9 cellular contexts compared by ENCODE assay signal in the genomic region with DNA sequence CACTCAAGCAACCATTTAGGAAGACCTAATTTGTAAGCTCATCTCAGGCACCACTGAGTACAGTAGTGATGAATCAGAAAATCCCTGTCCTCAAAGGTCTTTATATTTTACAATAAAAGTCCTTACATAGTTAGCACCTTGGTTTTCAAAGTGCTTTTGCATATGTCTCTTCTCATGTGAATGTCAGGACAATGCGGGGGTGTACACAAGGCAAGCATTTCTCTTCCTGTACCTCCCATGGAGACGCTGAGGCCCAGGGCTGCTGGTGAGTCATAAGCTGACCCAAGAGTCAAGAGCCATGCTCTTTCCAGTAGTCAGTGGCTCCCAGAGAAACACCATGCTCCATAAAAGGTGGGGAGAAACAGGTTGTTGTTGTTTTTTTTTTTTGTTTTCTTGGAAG.
DNase-seq lines count a peak whose midpoint lies in the region; ATAC-seq, FAIRE-seq and TF ChIP-seq lines count a peak whose summit lies in the region.
"Had no signal": no experiment of that assay in that cellular context is flagged by ENCODE, and none has a peak within 500 bp of the region (broad histone marks: within the 10 kb centered on the region; RNA-seq: fewer than 3 reads in every experiment).

No MANE protein-coding gene starts in this region.

- no peaks in the 10 kb centered on the region for H3K9me3 Mint-ChIP-seq in activated T-helper 2 cell treated with anti-CD3 and anti-CD28 coated beads, Interferon-gamma antibody, Interleukin-2, Interleukin-4, amounts not matched to agents 10 μg/mL and 5 μg/mL and 100 μg/mL, durations not matched to agents 14 hours and 24 hours and 36 hours
- H3K9me3 Mint-ChIP-seq: naive B cell had no signal

- CTCF ChIA-PET in HEK293T (lab: Yijun Ruan, JAX): interaction anchor here (0.5 to 0.6 kb wide), 2 partner anchors 15 to 49 kb away, joined by 3 read pairs; no protein-coding TSS in a partner anchor
- CTCF ChIA-PET in HepG2 (lab: Yijun Ruan, JAX; ENCODE audit: low intra/inter-chr PET ratio, low total read pairs): no interaction called here

- WGBS in HepG2 (ENCODE audit: low lambda C conversion rate): 0% methylated on average over 2 of the region's 2 CpGs

- intact Hi-C loops in activated T-helper 2 cell treated with anti-CD3 and anti-CD28 coated beads, Interferon-gamma antibody, Interleukin-2, Interleukin-4, amounts not matched to agents 10 μg/mL and 5 μg/mL and 100 μg/mL, durations not matched to agents 14 hours and 24 hours and 36 hours (cut with micrococcal nuclease): loop anchor here (1.0 to 2.0 kb wide), 2 partner anchors 10 to 19 kb away; no protein-coding TSS in a partner anchor
- intact Hi-C loops in HepG2 (cut with micrococcal nuclease; ENCODE audit: unreplicated experiment): no loop called here

- no peak for TF ChIP-seq POLR2A in HepG2 (IDR thresholded peaks at IDR 0.05; ENCODE audit: insufficient read depth in 1 of 2, low read depth in 2 of 2, low read length in 2 of 2)

- H3K36me3 Mint-ChIP-seq in activated T-helper 2 cell treated with anti-CD3 and anti-CD28 coated beads, Interferon-gamma antibody, Interleukin-2, Interleukin-4, amounts not matched to agents 10 μg/mL and 5 μg/mL and 100 μg/mL, durations not matched to agents 14 hours and 24 hours and 36 hours (ENCODE audit: low read depth): peaks cover 85% of the 10 kb centered on the region

- H3K9ac ChIP-seq in HepG2 (ENCODE audit: insufficient read depth, low read depth, low read length): no peak overlapping the region

- H3K79me2 ChIP-seq in HepG2 (ENCODE audit: insufficient read depth, low read length): no peaks in the 10 kb centered on the region

- peaks cover 74% of the 10 kb centered on the region for H3K4me1 Mint-ChIP-seq in activated T-helper 2 cell treated with anti-CD3 and anti-CD28 coated beads, Interferon-gamma antibody, Interleukin-2, Interleukin-4, amounts not matched to agents 10 μg/mL and 5 μg/mL and 100 μg/mL, durations not matched to agents 14 hours and 24 hours and 36 hours (ENCODE audit: low read depth)

- DNase-seq in DMS153 treated with DMSO at 0.1 percent for 48 hours (lab: John Stamatoyannopoulos, UW; ENCODE audit: unreplicated experiment) (peak; percentile 18), HEK293T (ENCODE audit: extremely low spot score) (peak; percentile 34), HepG2 (ENCODE audit: low spot score) (no peak), NCI-H187 treated with DMSO at 0.1 percent for 48 hours (lab: John Stamatoyannopoulos, UW) (no peak), DMS114 treated with DMSO at 0.1 percent for 48 hours (lab: John Stamatoyannopoulos, UW; ENCODE audit: unreplicated experiment) (no peak), pons (ENCODE audit: low spot score) (no peak)
- DNase-seq in activated T-helper 2 cell treated with anti-CD3 and anti-CD28 coated beads, Interferon-gamma antibody, Interleukin-2, Interleukin-4, amounts not matched to agents 10 μg/mL and 5 μg/mL and 100 μg/mL, durations not matched to agents 14 hours and 24 hours and 36 hours (ENCODE audit: low spot score): no peak
- DNase-seq: erythroblast, naive B cell had no signal

- BruUV-seq in HepG2 (replicated peaks; lab: Mats Ljungman, UMichigan): no TSS peak

- ATAC-seq in HepG2: no peak

- TF ChIP-seq EP300 in HepG2 (IDR thresholded peaks at IDR 0.05; ENCODE audit: low read depth in 2 of 2, low read length in 2 of 2) (no peak), HepG2 (CRISPR knock-in tag; IDR thresholded peaks at IDR 0.05; ENCODE audit: borderline replicate concordance) (no peak)

- no peak overlapping the region for H2AFZ ChIP-seq in HepG2 (ENCODE audit: low read length)

- H3K4me3 Mint-ChIP-seq in activated T-helper 2 cell treated with anti-CD3 and anti-CD28 coated beads, Interferon-gamma antibody, Interleukin-2, Interleukin-4, amounts not matched to agents 10 μg/mL and 5 μg/mL and 100 μg/mL, durations not matched to agents 14 hours and 24 hours and 36 hours (ENCODE audit: low read depth): peak overlapping the region; percentile 5
- H3K4me3 Mint-ChIP-seq: naive B cell had no signal

- H3K4me3 ChIP-seq in HepG2 (replicated peaks in 1 of 3; ENCODE audit: insufficient read depth in 1 of 3, low read depth in 2 of 3, low read length in 3 of 3): no peak overlapping the region

- in situ Hi-C loops in HepG2 (cut with HindIII; ENCODE audit: extremely low pct_ligation_motif_present, low pct_unique_long_range_greater_than_20kb): no loop called here

- no peak for FAIRE-seq in HepG2 (lab: Jason Lieb, UNC)

- no peak overlapping the region for H3K4me2 ChIP-seq in HepG2 (ENCODE audit: low read depth, low read length)

- H3K4me1 ChIP-seq in HepG2 (ENCODE audit: insufficient read depth, low read length): no peaks in the 10 kb centered on the region

- H3K36me3 ChIP-seq in HepG2 (replicated peaks in 1 of 2; ENCODE audit: control insufficient read depth in 1 of 2, insufficient read depth in 2 of 2, low read length in 2 of 2): no peaks in the 10 kb centered on the region

- H3K27me3 Mint-ChIP-seq in activated T-helper 2 cell treated with anti-CD3 and anti-CD28 coated beads, Interferon-gamma antibody, Interleukin-2, Interleukin-4, amounts not matched to agents 10 μg/mL and 5 μg/mL and 100 μg/mL, durations not matched to agents 14 hours and 24 hours and 36 hours (ENCODE audit: low read depth): no peaks in the 10 kb centered on the region
- H3K27me3 Mint-ChIP-seq: naive B cell had no signal

- POLR2A ChIA-PET in HEK293T (lab: Yijun Ruan, JAX): interaction anchor here (0.7 kb wide), 1 partner anchor 62 kb away, joined by 3 read pairs; no protein-coding TSS in a partner anchor
- POLR2A ChIA-PET in HepG2 (lab: Yijun Ruan, JAX): no interaction called here

- no peak overlapping the region for H3K27ac ChIP-seq in HepG2 (ENCODE audit: extremely low read length, insufficient read depth, low read length)

- TF ChIP-seq RAD21 in HepG2 (CRISPR knock-in tag; IDR thresholded peaks at IDR 0.05): no peak

- H3K9me3 ChIP-seq in HepG2 (ENCODE audit: low read length): no peaks in the 10 kb centered on the region

- no peaks in the 10 kb centered on the region for H4K20me1 ChIP-seq in HepG2 (ENCODE audit: insufficient read depth, low read length)

- peaks cover 0 to 17% of the 10 kb centered on the region in 2 experiments; a peak in 2 of 5 replicates for H3K27me3 ChIP-seq in HepG2 (ENCODE audit: control insufficient read depth in 1 of 2, insufficient read depth in 2 of 2, low read length in 2 of 2)

- peak overlapping the region; percentile 46 for H3K27ac Mint-ChIP-seq in activated T-helper 2 cell treated with anti-CD3 and anti-CD28 coated beads, Interferon-gamma antibody, Interleukin-2, Interleukin-4, amounts not matched to agents 10 μg/mL and 5 μg/mL and 100 μg/mL, durations not matched to agents 14 hours and 24 hours and 36 hours

- no peak for TF ChIP-seq CTCF in HepG2 (CRISPR knock-in tag; IDR thresholded peaks at IDR 0.05)

TF ChIP-seq in HEK293T, 16 proteins besides CTCF, POLR2A, EP300 and RAD21 (continues in another document):
- TF ChIP-seq ZNF384 (IDR thresholded peaks at IDR 0.05) (no peak), SUZ12 (IDR thresholded peaks at IDR 0.05) (no peak), ARNT (IDR thresholded peaks at IDR 0.05) (no peak), CTBP1 (IDR thresholded peaks at IDR 0.05; ENCODE audit: borderline replicate concordance) (no peak), BHLHE40 (IDR thresholded peaks at IDR 0.05; ENCODE audit: borderline replicate concordance) (no peak), L3MBTL2 (conservative IDR thresholded peaks at IDR 0.05) (no peak), FOXM1 (IDR thresholded peaks at IDR 0.05; ENCODE audit: borderline replicate concordance) (no peak), TARDBP (IDR thresholded peaks at IDR 0.05) (no peak), FOXK2 (IDR thresholded peaks at IDR 0.05) (no peak), SP1 (IDR thresholded peaks at IDR 0.05) (no peak), PKNOX1 (IDR thresholded peaks at IDR 0.05) (no peak), ELF4 (IDR thresholded peaks at IDR 0.05) (no peak), NFRKB (IDR thresholded peaks at IDR 0.05) (no peak), HDGF (IDR thresholded peaks at IDR 0.05; ENCODE audit: borderline replicate concordance) (no peak), FOXA1 (IDR thresholded peaks at IDR 0.05) (no peak)

TF ChIP-seq in HepG2, 621 proteins besides CTCF, POLR2A, EP300 and RAD21 (continues in another document):
- TF ChIP-seq FOSL2 (CRISPR knock-in tag; IDR thresholded peaks at IDR 0.05): peak; percentile 51; the same call in 1 of the 2 replicates
- TF ChIP-seq, protein P1, sequence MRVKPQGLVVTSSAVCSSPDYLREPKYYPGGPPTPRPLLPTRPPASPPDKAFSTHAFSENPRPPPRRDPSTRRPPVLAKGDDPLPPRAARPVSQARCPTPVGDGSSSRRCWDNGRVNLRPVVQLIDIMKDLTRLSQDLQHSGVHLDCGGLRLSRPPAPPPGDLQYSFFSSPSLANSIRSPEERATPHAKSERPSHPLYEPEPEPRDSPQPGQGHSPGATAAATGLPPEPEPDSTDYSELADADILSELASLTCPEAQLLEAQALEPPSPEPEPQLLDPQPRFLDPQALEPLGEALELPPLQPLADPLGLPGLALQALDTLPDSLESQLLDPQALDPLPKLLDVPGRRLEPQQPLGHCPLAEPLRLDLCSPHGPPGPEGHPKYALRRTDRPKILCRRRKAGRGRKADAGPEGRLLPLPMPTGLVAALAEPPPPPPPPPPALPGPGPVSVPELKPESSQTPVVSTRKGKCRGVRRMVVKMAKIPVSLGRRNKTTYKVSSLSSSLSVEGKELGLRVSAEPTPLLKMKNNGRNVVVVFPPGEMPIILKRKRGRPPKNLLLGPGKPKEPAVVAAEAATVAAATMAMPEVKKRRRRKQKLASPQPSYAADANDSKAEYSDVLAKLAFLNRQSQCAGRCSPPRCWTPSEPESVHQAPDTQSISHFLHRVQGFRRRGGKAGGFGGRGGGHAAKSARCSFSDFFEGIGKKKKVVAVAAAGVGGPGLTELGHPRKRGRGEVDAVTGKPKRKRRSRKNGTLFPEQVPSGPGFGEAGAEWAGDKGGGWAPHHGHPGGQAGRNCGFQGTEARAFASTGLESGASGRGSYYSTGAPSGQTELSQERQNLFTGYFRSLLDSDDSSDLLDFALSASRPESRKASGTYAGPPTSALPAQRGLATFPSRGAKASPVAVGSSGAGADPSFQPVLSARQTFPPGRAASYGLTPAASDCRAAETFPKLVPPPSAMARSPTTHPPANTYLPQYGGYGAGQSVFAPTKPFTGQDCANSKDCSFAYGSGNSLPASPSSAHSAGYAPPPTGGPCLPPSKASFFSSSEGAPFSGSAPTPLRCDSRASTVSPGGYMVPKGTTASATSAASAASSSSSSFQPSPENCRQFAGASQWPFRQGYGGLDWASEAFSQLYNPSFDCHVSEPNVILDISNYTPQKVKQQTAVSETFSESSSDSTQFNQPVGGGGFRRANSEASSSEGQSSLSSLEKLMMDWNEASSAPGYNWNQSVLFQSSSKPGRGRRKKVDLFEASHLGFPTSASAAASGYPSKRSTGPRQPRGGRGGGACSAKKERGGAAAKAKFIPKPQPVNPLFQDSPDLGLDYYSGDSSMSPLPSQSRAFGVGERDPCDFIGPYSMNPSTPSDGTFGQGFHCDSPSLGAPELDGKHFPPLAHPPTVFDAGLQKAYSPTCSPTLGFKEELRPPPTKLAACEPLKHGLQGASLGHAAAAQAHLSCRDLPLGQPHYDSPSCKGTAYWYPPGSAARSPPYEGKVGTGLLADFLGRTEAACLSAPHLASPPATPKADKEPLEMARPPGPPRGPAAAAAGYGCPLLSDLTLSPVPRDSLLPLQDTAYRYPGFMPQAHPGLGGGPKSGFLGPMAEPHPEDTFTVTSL (CRISPR knock-in tag; IDR thresholded peaks at IDR 0.05; ENCODE audit: borderline replicate concordance): no peak

Comparison
In these comparisons a context has a peak if more than half of its experiments do, and no peak if none do; other contexts are left out.
1. DNase-seq: peak in DMS153 treated with DMSO at 0.1 percent for 48 hours (single experiment) and HEK293T (single experiment); none in activated T-helper 2 cell treated with anti-CD3 and anti-CD28 coated beads, Interferon-gamma antibody, Interleukin-2, Interleukin-4, amounts not matched to agents 10 μg/mL and 5 μg/mL and 100 μg/mL, durations not matched to agents 14 hours and 24 hours and 36 hours (single experiment), HepG2 (single experiment), NCI-H187 treated with DMSO at 0.1 percent for 48 hours (single experiment), DMS114 treated with DMSO at 0.1 percent for 48 hours (single experiment) and pons (single experiment).